14 cellular contexts compared by ENCODE assay signal in the genomic region with DNA sequence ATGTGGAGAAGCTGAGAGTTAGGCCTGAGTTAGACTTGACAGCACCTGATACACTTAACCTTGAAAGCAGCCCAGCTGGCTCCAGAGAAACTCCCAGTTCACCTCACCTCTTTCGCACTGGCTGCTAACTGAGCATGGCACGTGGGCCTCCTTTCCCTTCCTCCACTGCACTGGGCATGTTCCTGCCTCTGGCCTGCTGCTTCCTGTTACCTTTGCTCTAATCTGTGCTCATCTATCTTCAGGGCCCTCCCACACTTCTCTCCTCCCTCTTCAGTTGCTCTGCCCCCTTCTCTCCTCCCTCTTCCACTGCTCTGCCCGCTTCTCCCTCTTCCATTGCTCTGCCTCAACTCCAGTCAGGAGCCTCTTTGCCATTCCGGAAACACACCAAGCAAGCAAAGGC. TPM values are rescaled to one million over a fixed set of nuclear protein-coding genes. Genes with fewer than 3 reads are reported as not detected.
A peak's percentile ranks its signal among the peaks of the same experiment; 100 is the strongest.
DNase-seq lines count a peak whose midpoint lies in the region; ATAC-seq and TF ChIP-seq lines count a peak whose summit lies in the region.
"Had no signal": no experiment of that assay in that cellular context is flagged by ENCODE, and none has a peak within 500 bp of the region (broad histone marks: within the 10 kb centered on the region; RNA-seq: fewer than 3 reads in every experiment).

No MANE protein-coding gene starts in this region.

- H3K36me3 ChIP-seq in H7 (replicated peaks; ENCODE audit: control insufficient read depth, insufficient read depth, low read length) (peaks cover 29% of the 10 kb centered on the region), adipocyte (ENCODE audit: control insufficient read depth, insufficient read depth, low read length, severe bottlenecking) (peaks cover 83% of the 10 kb centered on the region), lower lobe of right lung (peaks cover 85% of the 10 kb centered on the region)
- H3K36me3 ChIP-seq: neural progenitor cell had no signal

- H3K27me3 ChIP-seq in H7 (ENCODE audit: control insufficient read depth, insufficient read depth, low read length) (no peaks in the 10 kb centered on the region), adipocyte (replicated peaks; ENCODE audit: control insufficient read depth, insufficient read depth, low read length) (no peaks in the 10 kb centered on the region), lower lobe of right lung (ENCODE audit: low read depth) (no peaks in the 10 kb centered on the region)
- H3K27me3 ChIP-seq: neural progenitor cell, upper lobe of left lung had no signal

- TF ChIP-seq CTCF in 22Rv1 (IDR thresholded peaks at IDR 0.05) (no peak), lower lobe of right lung (IDR thresholded peaks at IDR 0.05) (no peak)

- H3K9me3 ChIP-seq in adipocyte (ENCODE audit: control insufficient read depth, low read length) (no peaks in the 10 kb centered on the region), lower lobe of right lung (no peaks in the 10 kb centered on the region)
- H3K9me3 ChIP-seq: upper lobe of left lung had no signal

- peak; percentile 27 to 63 for ATAC-seq in lower lobe of right lung
- no peak for ATAC-seq in HG02759 (IDR thresholded peaks at IDR 0.05; ENCODE audit: unreplicated experiment)
- ATAC-seq in HG03457 (IDR thresholded peaks at IDR 0.05; ENCODE audit: unreplicated experiment): no peak

- DNase-seq in H7 (peak; percentile 14), adipocyte (ENCODE audit: low read depth) (no peak), lower lobe of right lung (peak; percentile 43), NCI-H128 (lab: John Stamatoyannopoulos, UW; ENCODE audit: unreplicated experiment) (no peak), NCI-H748 treated with DMSO at 0.1 percent for 48 hours (lab: John Stamatoyannopoulos, UW) (no peak)
- DNase-seq: activated effector memory CD4-positive, alpha-beta T cell treated with Interleukin-2 at 50 U/mL for 16 hours; dermis blood vessel endothelial cell; NCI-H526; stimulated activated CD4-positive, alpha-beta T cell treated with anti-CD3 and anti-CD28 coated beads, Interleukin-4, amount 100 ng/mL, for 4 hours; upper lobe of left lung had no signal

- H3K27ac ChIP-seq in 22Rv1 (peak overlapping the region; percentile 44), lower lobe of right lung (no peak overlapping the region)
- H3K27ac ChIP-seq: neural progenitor cell had no signal

- intact Hi-C loops in lower lobe of right lung (cut with DNase I): no loop called here

- H3K4me3 ChIP-seq in H7 (ENCODE audit: insufficient read depth, low read depth, low read length) (no peak overlapping the region), adipocyte (ENCODE audit: low read length) (no peak overlapping the region), lower lobe of right lung (no peak overlapping the region)
- H3K4me3 ChIP-seq: neural progenitor cell, upper lobe of left lung had no signal

- peak overlapping the region; percentile 62 for H3K9ac ChIP-seq in adipocyte (ENCODE audit: low read length)
- H3K9ac ChIP-seq: neural progenitor cell had no signal

- peaks cover 40% of the 10 kb centered on the region for H3K4me1 ChIP-seq in adipocyte (ENCODE audit: control insufficient read depth, insufficient read depth, low read length)
- no peaks in the 10 kb centered on the region for H3K4me1 ChIP-seq in lower lobe of right lung
- H3K4me1 ChIP-seq: neural progenitor cell had no signal

RNA-seq across cellular contexts. Expression of gene UBE2V1, which starts 13.7 kb away (rescaled TPM):
- total RNA-seq in H7 (2014; rRNA removed; shearing (Covaris generic)): 65.1 and 72.9 TPM in 2 replicates
- total RNA-seq in lower lobe of right lung: 83.4 TPM

RNA-seq across cellular contexts. Expression of gene PEDS1, which starts 26.9 kb away (rescaled TPM):
- 45.3 and 47.7 TPM in 2 replicates for total RNA-seq in H7 (2014; rRNA removed; shearing (Covaris generic))
- total RNA-seq in lower lobe of right lung: 27.8 TPM

Comparison
In these comparisons a context has a peak if more than half of its experiments do, and no peak if none do; other contexts are left out.
1. DNase-seq: peak in H7 (single experiment) and lower lobe of right lung (single experiment); none in adipocyte (single experiment), NCI-H128 (single experiment) and NCI-H748 treated with DMSO at 0.1 percent for 48 hours (single experiment).
2. ATAC-seq: peak in lower lobe of right lung (2 of 2); none in HG02759 (single experiment) and HG03457 (single experiment).